ENCODE assay signal across 8 cellular contexts in genomic region chrX:120790118-120790517, GRCh38.
DNase-seq lines count a peak whose midpoint lies in the region; ATAC-seq and TF ChIP-seq lines count a peak whose summit lies in the region.

No MANE protein-coding gene starts in this region.

- TF ChIP-seq CTCF in CD8-positive, alpha-beta T cell (IDR thresholded peaks at IDR 0.05), result peak; percentile 68
- TF ChIP-seq CTCF in WTC11 (IDR thresholded peaks at IDR 0.05), result peak; percentile 39; the same call in 1 of the 2 replicates

- peak in 3 of 7 experiments; percentile 11 to 49 (median 18) for DNase-seq in CD8-positive, alpha-beta T cell
- DNase-seq in NCI-H2227 (lab: John Stamatoyannopoulos, UW; ENCODE audit: unreplicated experiment) (peak; percentile 74), WTC11 (ENCODE audit: low spot score) (no peak), fibroblast of peridontal ligament (ENCODE audit: extremely low read depth) (peak; percentile 86), neuronal stem cell (ENCODE audit: low spot score) (peak; percentile 50), T-helper 9 cell (no peak)

- CTCF ChIA-PET in CD8-positive, alpha-beta T cell (lab: Charles Lee), result interaction anchor here (0.7 to 1.9 kb wide), 6 partner anchors 9 to 295 kb away, joined by 3 to 12 read pairs (median 4); no protein-coding TSS in a partner anchor
- CTCF ChIA-PET in WTC11 (lab: Charles Lee), result interaction anchor here (1.0 to 3.6 kb wide), 5 partner anchors 12 to 275 kb away, joined by 3 to 60 read pairs (median 4); no protein-coding TSS in a partner anchor

- POLR2A ChIA-PET in CD8-positive, alpha-beta T cell (lab: Charles Lee), result no interaction called here
- POLR2A ChIA-PET in WTC11 (lab: Charles Lee), result interaction anchor here (0.7 kb wide), 1 partner anchor 230 kb away, joined by 4 read pairs; the partner anchor contains the start of gene CUL4B

- H2BK12ac ChIP-seq in neuronal stem cell (ENCODE audit: low read length), result no peak overlapping the region

- H3K4me1 Mint-ChIP-seq in CD8-positive, alpha-beta T cell (ENCODE audit: low read depth), result peaks cover 10% of the 10 kb centered on the region
- peaks cover 4% of the 10 kb centered on the region; the same call in 1 of the 2 replicates for H3K4me1 Mint-ChIP-seq in WTC11

- H3K18ac ChIP-seq in neuronal stem cell (ENCODE audit: low read length), result no peak overlapping the region

- intact Hi-C loops in CD8-positive, alpha-beta T cell (cut with DNase I, micrococcal nuclease), result no loop called here

- no peak overlapping the region for H4K8ac ChIP-seq in neuronal stem cell (ENCODE audit: low read depth, low read length)

- no peak overlapping the region for H2BK120ac ChIP-seq in neuronal stem cell (ENCODE audit: low read depth, low read length)

- no peak overlapping the region for H3K9ac ChIP-seq in neuronal stem cell (ENCODE audit: low read depth, low read length, poor library complexity)

- peak overlapping the region; percentile 56 for H2AFZ ChIP-seq in neuronal stem cell (ENCODE audit: low read length)

- no peak overlapping the region for H3K4ac ChIP-seq in neuronal stem cell (ENCODE audit: low read length)

- H2AK5ac ChIP-seq in neuronal stem cell (ENCODE audit: low read depth, low read length), result no peak overlapping the region

- no peak overlapping the region for H2BK5ac ChIP-seq in neuronal stem cell (ENCODE audit: low read length)

- no peaks in the 10 kb centered on the region for H3K27me3 Mint-ChIP-seq in CD8-positive, alpha-beta T cell (ENCODE audit: low read depth)
- H3K27me3 Mint-ChIP-seq in WTC11 (ENCODE audit: low read depth), result peaks cover 66% of the 10 kb centered on the region

- no peak overlapping the region for H3K14ac ChIP-seq in neuronal stem cell (ENCODE audit: low read length)

- H3K27ac ChIP-seq in CD8-positive, alpha-beta T cell (ENCODE audit: low read depth, low read length), result no peak overlapping the region
- H3K27ac ChIP-seq in neuronal stem cell (replicated peaks; ENCODE audit: low read length), result no peak overlapping the region

- H3K4me1 ChIP-seq in CD8-positive, alpha-beta T cell (ENCODE audit: insufficient read depth, low read length), result no peaks in the 10 kb centered on the region
- H3K4me1 ChIP-seq in neuronal stem cell (ENCODE audit: control insufficient read depth in 2 of 2, insufficient read depth in 1 of 2, low read depth in 1 of 2, low read length in 2 of 2), result no peaks in the 10 kb centered on the region

- no peak overlapping the region for H4K91ac ChIP-seq in neuronal stem cell (ENCODE audit: low read depth, low read length, poor library complexity)

- no peaks in the 10 kb centered on the region for H3K36me3 ChIP-seq in CD8-positive, alpha-beta T cell (ENCODE audit: insufficient read depth, low read length)
- H3K36me3 ChIP-seq in neuronal stem cell (replicated peaks in 1 of 2; ENCODE audit: control insufficient read depth in 2 of 2, insufficient read depth in 2 of 2, low read length in 2 of 2), result no peaks in the 10 kb centered on the region

- H2BK15ac ChIP-seq in neuronal stem cell (ENCODE audit: low read length), result no peak overlapping the region

- H3K23ac ChIP-seq in neuronal stem cell (ENCODE audit: low read depth, low read length, poor library complexity), result no peak overlapping the region

- H3K79me1 ChIP-seq in neuronal stem cell (ENCODE audit: low read depth, low read length), result no peaks in the 10 kb centered on the region

- H3K27me3 ChIP-seq in CD8-positive, alpha-beta T cell (ENCODE audit: insufficient read depth, low read length), result no peaks in the 10 kb centered on the region
- no peaks in the 10 kb centered on the region for H3K27me3 ChIP-seq in neuronal stem cell (ENCODE audit: control insufficient read depth in 3 of 3, insufficient read depth in 3 of 3, low read depth in 1 of 3, low read length in 3 of 3)

- H3K27ac Mint-ChIP-seq in CD8-positive, alpha-beta T cell, result no peak overlapping the region
- H3K27ac Mint-ChIP-seq in WTC11, result no peak overlapping the region

- no peaks in the 10 kb centered on the region for H3K36me3 Mint-ChIP-seq in CD8-positive, alpha-beta T cell
- no peaks in the 10 kb centered on the region for H3K36me3 Mint-ChIP-seq in WTC11

- H3K4me3 ChIP-seq in CD8-positive, alpha-beta T cell (ENCODE audit: low read depth, low read length), result no peak overlapping the region
- no peak overlapping the region for H3K4me3 ChIP-seq in neuronal stem cell (ENCODE audit: low read length in 2 of 2)

- H3K4me3 Mint-ChIP-seq in CD8-positive, alpha-beta T cell, result no peak overlapping the region
- H3K4me3 Mint-ChIP-seq in WTC11, result no peak overlapping the region

- no peak for ATAC-seq in CD8-positive, alpha-beta T cell
- ATAC-seq in GM18517 (IDR thresholded peaks at IDR 0.05; ENCODE audit: unreplicated experiment) (peak; percentile 68), HG03108 (IDR thresholded peaks at IDR 0.05; ENCODE audit: unreplicated experiment) (peak; percentile 74), WTC11 (no peak; the same call in 1 of the 2 replicates)

- H3K4me2 ChIP-seq in neuronal stem cell (ENCODE audit: insufficient read depth, low read length, poor library complexity, severe bottlenecking), result no peak overlapping the region

- no peaks in the 10 kb centered on the region for H3K9me3 ChIP-seq in CD8-positive, alpha-beta T cell (ENCODE audit: low read length)
- no peaks in the 10 kb centered on the region for H3K9me3 ChIP-seq in neuronal stem cell (replicated peaks in 1 of 2; ENCODE audit: control insufficient read depth in 2 of 2, insufficient read depth in 1 of 2, low read depth in 1 of 2, low read length in 2 of 2)

- H3K9me3 Mint-ChIP-seq in CD8-positive, alpha-beta T cell, result no peaks in the 10 kb centered on the region
- no peaks in the 10 kb centered on the region for H3K9me3 Mint-ChIP-seq in WTC11

- no CpG with 5 or more reads among the region's 5 CpGs for WGBS in neuronal stem cell (ENCODE audit: extremely low coverage in 2 of 2, insufficient read length in 2 of 2, insufficient replicate concordance in 1 of 2), 2 donors

TF ChIP-seq in WTC11, 78 proteins besides CTCF, POLR2A, EP300 and RAD21:
- TF ChIP-seq TP53 (CRISPR knock-in tag; IDR thresholded peaks at IDR 0.05), result no peak
- TF ChIP-seq, protein P1, sequence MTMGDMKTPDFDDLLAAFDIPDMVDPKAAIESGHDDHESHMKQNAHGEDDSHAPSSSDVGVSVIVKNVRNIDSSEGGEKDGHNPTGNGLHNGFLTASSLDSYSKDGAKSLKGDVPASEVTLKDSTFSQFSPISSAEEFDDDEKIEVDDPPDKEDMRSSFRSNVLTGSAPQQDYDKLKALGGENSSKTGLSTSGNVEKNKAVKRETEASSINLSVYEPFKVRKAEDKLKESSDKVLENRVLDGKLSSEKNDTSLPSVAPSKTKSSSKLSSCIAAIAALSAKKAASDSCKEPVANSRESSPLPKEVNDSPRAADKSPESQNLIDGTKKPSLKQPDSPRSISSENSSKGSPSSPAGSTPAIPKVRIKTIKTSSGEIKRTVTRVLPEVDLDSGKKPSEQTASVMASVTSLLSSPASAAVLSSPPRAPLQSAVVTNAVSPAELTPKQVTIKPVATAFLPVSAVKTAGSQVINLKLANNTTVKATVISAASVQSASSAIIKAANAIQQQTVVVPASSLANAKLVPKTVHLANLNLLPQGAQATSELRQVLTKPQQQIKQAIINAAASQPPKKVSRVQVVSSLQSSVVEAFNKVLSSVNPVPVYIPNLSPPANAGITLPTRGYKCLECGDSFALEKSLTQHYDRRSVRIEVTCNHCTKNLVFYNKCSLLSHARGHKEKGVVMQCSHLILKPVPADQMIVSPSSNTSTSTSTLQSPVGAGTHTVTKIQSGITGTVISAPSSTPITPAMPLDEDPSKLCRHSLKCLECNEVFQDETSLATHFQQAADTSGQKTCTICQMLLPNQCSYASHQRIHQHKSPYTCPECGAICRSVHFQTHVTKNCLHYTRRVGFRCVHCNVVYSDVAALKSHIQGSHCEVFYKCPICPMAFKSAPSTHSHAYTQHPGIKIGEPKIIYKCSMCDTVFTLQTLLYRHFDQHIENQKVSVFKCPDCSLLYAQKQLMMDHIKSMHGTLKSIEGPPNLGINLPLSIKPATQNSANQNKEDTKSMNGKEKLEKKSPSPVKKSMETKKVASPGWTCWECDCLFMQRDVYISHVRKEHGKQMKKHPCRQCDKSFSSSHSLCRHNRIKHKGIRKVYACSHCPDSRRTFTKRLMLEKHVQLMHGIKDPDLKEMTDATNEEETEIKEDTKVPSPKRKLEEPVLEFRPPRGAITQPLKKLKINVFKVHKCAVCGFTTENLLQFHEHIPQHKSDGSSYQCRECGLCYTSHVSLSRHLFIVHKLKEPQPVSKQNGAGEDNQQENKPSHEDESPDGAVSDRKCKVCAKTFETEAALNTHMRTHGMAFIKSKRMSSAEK (CRISPR knock-in tag; IDR thresholded peaks at IDR 0.05; ENCODE audit: borderline replicate concordance), result no peak
- TF ChIP-seq KAT7 (CRISPR knock-in tag; IDR thresholded peaks at IDR 0.05; ENCODE audit: borderline replicate concordance), result no peak
TF ChIP-seq in WTC11: peak in this region for 0.

Comparison
In these comparisons a context has a peak if more than half of its experiments do, and no peak if none do; other contexts are left out.
1. ATAC-seq: peak in GM18517 (single experiment) and HG03108 (single experiment); none in CD8-positive, alpha-beta T cell (single experiment) and WTC11 (single experiment).
2. DNase-seq: peak in NCI-H2227 (single experiment), fibroblast of peridontal ligament (single experiment) and neuronal stem cell (single experiment); none in WTC11 (single experiment) and T-helper 9 cell (single experiment).